Comparison of ENCODE assay signal across 8 cellular contexts in genomic region chr9:27528278-27528885, GRCh38. TPM values are rescaled to one million over a fixed set of nuclear protein-coding genes. Genes with fewer than 3 reads are reported as not detected.
DNase-seq lines count a peak whose midpoint lies in the region; ATAC-seq and TF ChIP-seq lines count a peak whose summit lies in the region.

No MANE protein-coding gene starts in this region.

- peaks cover 55% of the 10 kb centered on the region in 2 donors for H3K36me3 Mint-ChIP-seq in CD14-positive monocyte

- TF ChIP-seq CTCF in CD14-positive monocyte (IDR thresholded peaks at IDR 0.05) = no peak
- TF ChIP-seq CTCF in lung (IDR thresholded peaks at IDR 0.05; ENCODE audit: control extremely low read depth, extremely low read depth) = no peak

- WGBS in lung, 2 donors = 1% methylated on average over 32 to 34 of the region's 34 CpGs

- peak overlapping the region; percentile 83 to 95 (median 91) for H3K27ac Mint-ChIP-seq in CD14-positive monocyte

- H3K4me3 ChIP-seq in effector memory CD4-positive, alpha-beta T cell (ENCODE audit: insufficient read depth, low read depth, low read length, poor library complexity, severe bottlenecking) = peak overlapping the region; percentile 79
- peak overlapping the region; percentile 71 for H3K4me3 ChIP-seq in lung

- peak; percentile 63 for DNase-seq in CD14-positive monocyte (ENCODE audit: low spot score)
- DNase-seq in HUDEP-2 (lab: John Stamatoyannopoulos, UW; ENCODE audit: unreplicated experiment in 76 of 76) = peak in 69 of 76 experiments; percentile 11 to 79 (median 57)
- peak; percentile 5 to 32 for DNase-seq in activated CD8-positive, alpha-beta memory T cell treated with anti-CD3 and anti-CD28 coated beads for 1 hour (ENCODE audit: extremely low read depth in 1 of 2, low read depth in 1 of 2)
- peak in 2 of 3 donors; percentile 10 to 29 for DNase-seq in effector memory CD4-positive, alpha-beta T cell
- peak; percentile 74 for DNase-seq in lung (ENCODE audit: low spot score)
- DNase-seq in stimulated activated CD4-positive, alpha-beta T cell treated with anti-CD3 and anti-CD28 coated beads, Interleukin-4, amount 100 ng/mL, for 4 hours = peak; percentile 36 to 52
- DNase-seq in NCI-H2029 treated with DMSO at 0.1 percent for 48 hours (lab: John Stamatoyannopoulos, UW) = no peak

- no peaks in the 10 kb centered on the region for H3K9me3 Mint-ChIP-seq in CD14-positive monocyte

- H3K4me3 Mint-ChIP-seq in CD14-positive monocyte = peak overlapping the region; percentile 95

- peaks cover 5% of the 10 kb centered on the region for H3K4me1 ChIP-seq in effector memory CD4-positive, alpha-beta T cell (ENCODE audit: control insufficient read depth, insufficient read depth, low read length, poor library complexity, severe bottlenecking)
- peaks cover 0 to 4% of the 10 kb centered on the region in 2 donors for H3K4me1 ChIP-seq in lung (ENCODE audit: control insufficient read depth in 2 of 2, insufficient read depth in 2 of 2, low read length in 2 of 2)

- H3K27me3 Mint-ChIP-seq in CD14-positive monocyte (ENCODE audit: low read depth in 3 of 3) = peaks cover 8 to 15% (median 13%) of the 10 kb centered on the region in 3 donors

- intact Hi-C loops in CD14-positive monocyte (cut with micrococcal nuclease) = loop anchor here (2.0 to 10.0 kb wide), 4 partner anchors 36 to 196 kb away; partner anchors contain the start of gene C9orf72 (in 1 of the 2)

- no peaks in the 10 kb centered on the region for H3K36me3 ChIP-seq in effector memory CD4-positive, alpha-beta T cell (ENCODE audit: control insufficient read depth, insufficient read depth, low read length)
- peaks cover 0 to 2% of the 10 kb centered on the region in 2 donors for H3K36me3 ChIP-seq in lung (ENCODE audit: control insufficient read depth in 2 of 2, insufficient read depth in 2 of 2, low read length in 2 of 2)

- H3K27me3 ChIP-seq in effector memory CD4-positive, alpha-beta T cell (replicated peaks; ENCODE audit: control insufficient read depth, insufficient read depth, low read length, poor library complexity, severe bottlenecking) = no peaks in the 10 kb centered on the region
- no peaks in the 10 kb centered on the region for H3K27me3 ChIP-seq in lung (ENCODE audit: control insufficient read depth, insufficient read depth)

- H3K27ac ChIP-seq in effector memory CD4-positive, alpha-beta T cell (ENCODE audit: insufficient read depth, low read length, poor library complexity, severe bottlenecking) = no peak overlapping the region
- H3K27ac ChIP-seq in lung (ENCODE audit: low read depth in 1 of 2, low read length in 1 of 2) = peak overlapping the region in 1 of 2 donors; percentile 91

- H3K4me1 Mint-ChIP-seq in CD14-positive monocyte = peaks cover 17% of the 10 kb centered on the region

- no peaks in the 10 kb centered on the region for H3K9me3 ChIP-seq in effector memory CD4-positive, alpha-beta T cell (ENCODE audit: control insufficient read depth, low read length)
- no peaks in the 10 kb centered on the region for H3K9me3 ChIP-seq in lung (ENCODE audit: control insufficient read depth in 2 of 2, insufficient read depth in 1 of 2, low read length in 1 of 2)

- peak; percentile 48 for ATAC-seq in GM21360 (IDR thresholded peaks at IDR 0.05; ENCODE audit: unreplicated experiment)
- peak; percentile 81 for ATAC-seq in lung (ENCODE audit: insufficient read depth, low FRiP score)

RNA-seq across cellular contexts. Expression of gene MOB3B, which starts 1.2 kb away (rescaled TPM):
- polyA plus RNA-seq in CD14-positive monocyte (1 to 10 TPM; 1.2 to 1.4 TPM), lung (1 to 10 TPM; 1.6 to 4.2 TPM)
- 10 to 100 TPM in 1 of 2 donors, 1 to 10 TPM in 1; 8.7 to 12.9 TPM for total RNA-seq in lung

RNA-seq across cellular contexts. Expression of gene IFNK, which starts 4.3 kb away (rescaled TPM):
- polyA plus RNA-seq in CD14-positive monocyte (not detected), lung (not detected)
- not detected for total RNA-seq in lung

RNA-seq across cellular contexts. Expression of gene C9orf72, which starts 44.9 kb away (rescaled TPM):
- 100 to 1,000 TPM; 105 to 128 TPM for polyA plus RNA-seq in CD14-positive monocyte
- total RNA-seq in lung = 10 to 100 TPM; 23.4 to 59.6 TPM
- polyA plus RNA-seq in lung = 10 to 100 TPM; 14.4 to 23.6 TPM

Comparison
In these comparisons a context has a peak if more than half of its experiments do, and no peak if none do; other contexts are left out.
1. RNA of gene C9orf72, which starts 44.9 kb away (polyA plus RNA-seq): 105 to 128 TPM in CD14-positive monocyte; 14.4 to 23.6 TPM in lung; every median in the first group is over 4 times any median in the second.